ENCODE assay signal across 32 cellular contexts in the genomic region with DNA sequence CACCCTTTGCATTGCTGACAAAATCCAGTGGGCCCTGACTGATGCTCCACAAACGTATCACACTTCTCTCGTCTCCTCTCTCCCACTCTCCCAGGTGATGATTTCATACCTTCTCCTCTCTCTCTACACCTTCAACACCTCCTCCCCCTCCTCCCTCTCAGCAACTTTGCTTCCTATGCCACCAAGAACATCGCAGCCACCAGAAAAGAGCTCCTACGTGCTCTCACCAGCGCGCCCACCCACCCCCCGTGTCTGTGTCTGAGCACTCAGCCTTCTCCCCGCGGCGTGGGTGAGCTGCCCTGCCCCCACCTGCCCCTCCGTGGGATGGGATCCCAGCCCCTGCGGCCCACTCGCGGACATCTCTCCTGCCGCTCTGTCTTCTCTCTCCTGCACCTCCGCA.
"Had no signal": no experiment of that assay in that cellular context is flagged by ENCODE, and none has a peak within 500 bp of the region (broad histone marks: within the 10 kb centered on the region; RNA-seq: fewer than 3 reads in every experiment).

No MANE protein-coding gene starts in this region.

- ATAC-seq: activated CD4-positive, CD25-positive, alpha-beta regulatory T cell treated with anti-CD3 and anti-CD28 coated beads, Interleukin-2, amount 50 U/mL, for 24 hours; activated CD8-positive, alpha-beta T cell treated with anti-CD3 and anti-CD28 coated beads for 36 hours; activated T-cell treated with anti-CD3 and anti-CD28 coated beads, Interleukin-2, amount 50 U/mL, for 4 hours; esophagus mucosa; T-cell had no signal

- DNase-seq: activated B cell treated with CpG ODN at 0.5 μM for 24 hours; activated CD4-positive, alpha-beta T cell treated with anti-CD3 and anti-CD28 coated beads for 48 hours; activated CD4-positive, alpha-beta T cell treated with anti-CD3 and anti-CD28 coated beads, Interleukin-2, amount 50 U/mL, for 1 hour; activated CD4-positive, alpha-beta T cell treated with anti-CD3 and anti-CD28 coated beads, Interleukin-2, amount 50 U/mL, for 48 hours; activated CD8-positive, alpha-beta memory T cell treated with anti-CD3 and anti-CD28 coated beads for 24 hours; activated CD8-positive, alpha-beta T cell treated with anti-CD3 and anti-CD28 coated beads for 36 hours; activated gamma-delta T cell; activated naive CD4-positive, alpha-beta T cell; activated naive CD4-positive, alpha-beta T cell treated with anti-CD3 and anti-CD28 coated beads, Interleukin-2, amount 10 ng/mL, durations not matched to agents 7 days and 5 days; activated naive CD8-positive, alpha-beta T cell treated with anti-CD3 and anti-CD28 coated beads, Interleukin-2, amount 10 ng/mL, durations not matched to agents 7 days and 5 days; activated T-cell treated with anti-CD3 and anti-CD28 coated beads, Interleukin-2, amount 50 U/mL, for 4 hours; effector memory CD4-positive, alpha-beta T cell; endodermal cell; foreskin fibroblast; heart right ventricle; T-cell; T1000; WERI-Rb-1 had no signal

- H3K9me3 ChIP-seq: ascending aorta, breast epithelium, heart right ventricle had no signal

- H3K36me3 Mint-ChIP-seq: activated naive CD4-positive, alpha-beta T cell treated with anti-CD3 and anti-CD28 coated beads, Interleukin-2, amount 10 ng/mL, durations not matched to agents 7 days and 5 days; activated naive CD4-positive, alpha-beta T cell treated with anti-CD3 and anti-CD28 coated beads, Interleukin-2, amount 50 U/mL, for 72 hours; activated naive CD8-positive, alpha-beta T cell treated with anti-CD3 and anti-CD28 coated beads, Interleukin-2, amount 10 ng/mL, durations not matched to agents 7 days and 5 days; brain; T-cell had no signal

- H3K27me3 ChIP-seq: ascending aorta, breast epithelium, cardiac muscle cell, dorsolateral prefrontal cortex, heart right ventricle had no signal

- H3K27me3 Mint-ChIP-seq: activated B cell treated with CpG ODN at 0.5 μM for 24 hours; activated CD8-positive, alpha-beta T cell treated with anti-CD3 and anti-CD28 coated beads for 36 hours; activated naive CD4-positive, alpha-beta T cell treated with anti-CD3 and anti-CD28 coated beads, Interleukin-2, amount 10 ng/mL, durations not matched to agents 7 days and 5 days; activated naive CD8-positive, alpha-beta T cell treated with anti-CD3 and anti-CD28 coated beads, Interleukin-2, amount 10 ng/mL, durations not matched to agents 7 days and 5 days; dendritic cell treated with granulocyte-macrophage colony-stimulating factor and Interleukin-4, amounts not matched to agents 40 ng/mL and 50 ng/mL, for 4 days; T-cell had no signal

- H3K4me3 ChIP-seq: ascending aorta, breast epithelium, cardiac muscle cell, coronary artery, dorsolateral prefrontal cortex, heart right ventricle had no signal

- H3K36me3 ChIP-seq: ascending aorta, breast epithelium, cardiac muscle cell, heart right ventricle, WERI-Rb-1 had no signal

- H3K27ac Mint-ChIP-seq: activated B cell treated with CpG ODN at 0.5 μM for 24 hours; activated CD8-positive, alpha-beta T cell treated with anti-CD3 and anti-CD28 coated beads for 36 hours; activated naive CD4-positive, alpha-beta T cell treated with anti-CD3 and anti-CD28 coated beads, Interleukin-2, amount 10 ng/mL, durations not matched to agents 7 days and 5 days; activated naive CD8-positive, alpha-beta T cell treated with anti-CD3 and anti-CD28 coated beads, Interleukin-2, amount 10 ng/mL, durations not matched to agents 7 days and 5 days; activated T-helper 2 cell treated with anti-CD3 and anti-CD28 coated beads, Interferon-gamma antibody, Interleukin-2, Interleukin-4, amounts not matched to agents 10 μg/mL and 5 μg/mL and 100 μg/mL, durations not matched to agents 14 hours and 24 hours and 36 hours; dendritic cell treated with granulocyte-macrophage colony-stimulating factor and Interleukin-4, amounts not matched to agents 40 ng/mL and 50 ng/mL, for 4 days; endodermal cell; T-cell; T-helper 1 cell treated with Interleukin-12 subunit alpha and Interleukin-12 subunit beta and Interleukin-4 antibody, amounts not matched to agents 30 μg/mL and 1 μg/mL, for 36 hours; T-helper 2 cell treated with Interferon-gamma antibody and Interleukin-4, amounts not matched to agents 5 μg/mL and 100 μg/mL, for 36 hours had no signal

- H3K4me3 Mint-ChIP-seq: activated B cell treated with CpG ODN at 0.5 μM for 24 hours; activated CD8-positive, alpha-beta T cell treated with anti-CD3 and anti-CD28 coated beads for 36 hours; activated naive CD4-positive, alpha-beta T cell treated with anti-CD3 and anti-CD28 coated beads, Interleukin-2, amount 10 ng/mL, durations not matched to agents 7 days and 5 days; activated naive CD8-positive, alpha-beta T cell treated with anti-CD3 and anti-CD28 coated beads, Interleukin-2, amount 10 ng/mL, durations not matched to agents 7 days and 5 days; activated T-cell treated with anti-CD3 and anti-CD28 coated beads, Interleukin-2, amount 50 U/mL, for 4 hours; brain; central memory CD8-positive, alpha-beta T cell; dendritic cell treated with granulocyte-macrophage colony-stimulating factor and Interleukin-4, amounts not matched to agents 40 ng/mL and 50 ng/mL, for 4 days; endodermal cell; T-cell; T-helper 1 cell treated with Interleukin-12 subunit alpha and Interleukin-12 subunit beta and Interleukin-4 antibody, amounts not matched to agents 30 μg/mL and 1 μg/mL, for 36 hours; T-helper 2 cell treated with Interferon-gamma antibody and Interleukin-4, amounts not matched to agents 5 μg/mL and 100 μg/mL, for 36 hours had no signal

- H3K27ac ChIP-seq: ascending aorta, breast epithelium, cardiac muscle cell, coronary artery, dorsolateral prefrontal cortex, heart right ventricle, WERI-Rb-1 had no signal

- H3K4me1 Mint-ChIP-seq: activated naive CD4-positive, alpha-beta T cell treated with anti-CD3 and anti-CD28 coated beads, Interleukin-2, amount 10 ng/mL, durations not matched to agents 7 days and 5 days; activated naive CD8-positive, alpha-beta T cell treated with anti-CD3 and anti-CD28 coated beads, Interleukin-2, amount 10 ng/mL, durations not matched to agents 7 days and 5 days; brain; central memory CD8-positive, alpha-beta T cell; endodermal cell; T-cell had no signal

- H3K4me1 ChIP-seq: ascending aorta, breast epithelium, heart right ventricle had no signal

- H3K9me3 Mint-ChIP-seq: activated B cell treated with CpG ODN at 0.5 μM for 24 hours; activated CD8-positive, alpha-beta T cell treated with anti-CD3 and anti-CD28 coated beads for 36 hours; activated naive CD4-positive, alpha-beta T cell treated with anti-CD3 and anti-CD28 coated beads, Interleukin-2, amount 10 ng/mL, durations not matched to agents 7 days and 5 days; activated naive CD8-positive, alpha-beta T cell treated with anti-CD3 and anti-CD28 coated beads, Interleukin-2, amount 10 ng/mL, durations not matched to agents 7 days and 5 days; activated T-cell treated with anti-CD3 and anti-CD28 coated beads, Interleukin-2, amount 50 U/mL, for 4 hours; activated T-helper 2 cell treated with anti-CD3 and anti-CD28 coated beads, Interferon-gamma antibody, Interleukin-2, Interleukin-4, amounts not matched to agents 10 μg/mL and 5 μg/mL and 100 μg/mL, durations not matched to agents 14 hours and 24 hours and 36 hours; central memory CD8-positive, alpha-beta T cell; dendritic cell treated with granulocyte-macrophage colony-stimulating factor and Interleukin-4, amounts not matched to agents 40 ng/mL and 50 ng/mL, for 4 days; T-cell; T-helper 1 cell treated with Interleukin-12 subunit alpha and Interleukin-12 subunit beta and Interleukin-4 antibody, amounts not matched to agents 30 μg/mL and 1 μg/mL, for 36 hours; T-helper 2 cell treated with Interferon-gamma antibody and Interleukin-4, amounts not matched to agents 5 μg/mL and 100 μg/mL, for 36 hours had no signal
